ENCODE assay signal across 23 cellular contexts in genomic region chr2:216727346-216728122, GRCh38. TPM values are rescaled to one million over a fixed set of nuclear protein-coding genes. Genes with fewer than 3 reads are reported as not detected.
A peak's percentile ranks its signal among the peaks of the same experiment; 100 is the strongest.
DNase-seq lines count a peak whose midpoint lies in the region; ATAC-seq and TF ChIP-seq lines count a peak whose summit lies in the region.
"Had no signal": no experiment of that assay in that cellular context is flagged by ENCODE, and none has a peak within 500 bp of the region (broad histone marks: within the 10 kb centered on the region; RNA-seq: fewer than 3 reads in every experiment).

No MANE protein-coding gene starts in this region.

- no peak overlapping the region for H3K27ac ChIP-seq in RWPE2 (ENCODE audit: poor library complexity, severe bottlenecking)
- no peak overlapping the region for H3K27ac ChIP-seq in endodermal cell (ENCODE audit: low read depth, low read length)
- H3K27ac ChIP-seq: BLaER1, SJSA1 had no signal

- H3K36me3 ChIP-seq in RWPE2 (ENCODE audit: low read depth), result no peaks in the 10 kb centered on the region
- H3K36me3 ChIP-seq in endodermal cell (ENCODE audit: control insufficient read depth, insufficient read depth, low read length), result no peaks in the 10 kb centered on the region
- H3K36me3 ChIP-seq: BLaER1, HAP-1, SJSA1 had no signal

- no peak overlapping the region for H3K4me3 ChIP-seq in RWPE2 (ENCODE audit: severe bottlenecking)
- no peak overlapping the region for H3K4me3 ChIP-seq in endodermal cell (ENCODE audit: low read length)
- H3K4me3 ChIP-seq: BLaER1, GM12878, GM23338, HAP-1, SJSA1 had no signal

- H3K4me1 ChIP-seq in RWPE2 (ENCODE audit: insufficient read depth, poor library complexity, severe bottlenecking) (no peaks in the 10 kb centered on the region), endodermal cell (ENCODE audit: control insufficient read depth, insufficient read depth, low read length) (no peaks in the 10 kb centered on the region)
- H3K4me1 ChIP-seq: HAP-1, SJSA1 had no signal

- no peaks in the 10 kb centered on the region for H3K9me3 Mint-ChIP-seq in endodermal cell
- no peaks in the 10 kb centered on the region for H3K9me3 Mint-ChIP-seq in stimulated activated effector memory CD8-positive, alpha-beta T cell treated with anti-CD3 and anti-CD28 coated beads, Interleukin-12 subunit alpha, Interleukin-12 subunit beta, amount 100 ng/mL, for 72 hours
- no peaks in the 10 kb centered on the region for H3K9me3 Mint-ChIP-seq in natural killer cell treated with Interleukin-12 subunit alpha and Interleukin-12 subunit beta and Interleukin-15 and Interleukin-18, amount 100 ng/mL, for 72 hours
- H3K9me3 Mint-ChIP-seq: CD4-positive, alpha-beta T cell; GM23338 had no signal

- no peaks in the 10 kb centered on the region for H3K9me3 ChIP-seq in RWPE2 (ENCODE audit: severe bottlenecking)
- H3K9me3 ChIP-seq in endodermal cell (ENCODE audit: control insufficient read depth, low read length), result no peaks in the 10 kb centered on the region
- H3K9me3 ChIP-seq: BLaER1, HAP-1, SJSA1 had no signal

- H3K36me3 Mint-ChIP-seq in endodermal cell (ENCODE audit: low read depth), result no peaks in the 10 kb centered on the region
- H3K36me3 Mint-ChIP-seq in stimulated activated effector memory CD8-positive, alpha-beta T cell treated with anti-CD3 and anti-CD28 coated beads, Interleukin-12 subunit alpha, Interleukin-12 subunit beta, amount 100 ng/mL, for 72 hours, result no peaks in the 10 kb centered on the region
- H3K36me3 Mint-ChIP-seq in natural killer cell treated with Interleukin-12 subunit alpha and Interleukin-12 subunit beta and Interleukin-15 and Interleukin-18, amount 100 ng/mL, for 72 hours, result no peaks in the 10 kb centered on the region

- H3K9ac ChIP-seq in endodermal cell (ENCODE audit: extremely low read depth, low read length, poor library complexity, severe bottlenecking), result no peak overlapping the region
- H3K9ac ChIP-seq: BLaER1 had no signal

- ATAC-seq in RWPE2 (ENCODE audit: low read depth), result peak; percentile 55; the same call in 1 of the 3 replicates
- ATAC-seq in stimulated activated effector memory CD8-positive, alpha-beta T cell treated with anti-CD3 and anti-CD28 coated beads, Interleukin-12 subunit alpha, Interleukin-12 subunit beta, amount 100 ng/mL, for 72 hours, result peak; percentile 25
- ATAC-seq in natural killer cell treated with Interleukin-12 subunit alpha and Interleukin-12 subunit beta and Interleukin-15 and Interleukin-18, amount 100 ng/mL, for 72 hours, result no peak
- no peak for ATAC-seq in GM18868 (IDR thresholded peaks at IDR 0.05; ENCODE audit: unreplicated experiment)
- ATAC-seq: GM12878, GM23338, Panc1 had no signal

- TF ChIP-seq CTCF in RWPE2 (IDR thresholded peaks at IDR 0.05; ENCODE audit: poor library complexity, severe bottlenecking) (no peak), endodermal cell (conservative IDR thresholded peaks at IDR 0.05) (peak; percentile 37)

- H3K27me3 ChIP-seq in RWPE2 (ENCODE audit: insufficient read depth, poor library complexity, severe bottlenecking) (no peaks in the 10 kb centered on the region), endodermal cell (ENCODE audit: control insufficient read depth, insufficient read depth, low read length, poor library complexity, severe bottlenecking) (no peaks in the 10 kb centered on the region)
- H3K27me3 ChIP-seq: SJSA1 had no signal

- peaks cover 4% of the 10 kb centered on the region for H3K4me1 Mint-ChIP-seq in endodermal cell
- H3K4me1 Mint-ChIP-seq in stimulated activated effector memory CD8-positive, alpha-beta T cell treated with anti-CD3 and anti-CD28 coated beads, Interleukin-12 subunit alpha, Interleukin-12 subunit beta, amount 100 ng/mL, for 72 hours, result no peaks in the 10 kb centered on the region
- no peaks in the 10 kb centered on the region for H3K4me1 Mint-ChIP-seq in natural killer cell treated with Interleukin-12 subunit alpha and Interleukin-12 subunit beta and Interleukin-15 and Interleukin-18, amount 100 ng/mL, for 72 hours (ENCODE audit: low read depth in 2 of 2)
- H3K4me1 Mint-ChIP-seq: GM23338 had no signal

- no peak overlapping the region for H3K4me3 Mint-ChIP-seq in endodermal cell
- no peak overlapping the region for H3K4me3 Mint-ChIP-seq in stimulated activated effector memory CD8-positive, alpha-beta T cell treated with anti-CD3 and anti-CD28 coated beads, Interleukin-12 subunit alpha, Interleukin-12 subunit beta, amount 100 ng/mL, for 72 hours
- H3K4me3 Mint-ChIP-seq in natural killer cell treated with Interleukin-12 subunit alpha and Interleukin-12 subunit beta and Interleukin-15 and Interleukin-18, amount 100 ng/mL, for 72 hours, result no peak overlapping the region
- H3K4me3 Mint-ChIP-seq: CD4-positive, alpha-beta T cell; GM23338 had no signal

- H3K27me3 Mint-ChIP-seq in endodermal cell (ENCODE audit: insufficient read depth), result peaks cover 8% of the 10 kb centered on the region
- peaks cover 14 to 42% of the 10 kb centered on the region in 2 donors for H3K27me3 Mint-ChIP-seq in natural killer cell treated with Interleukin-12 subunit alpha and Interleukin-12 subunit beta and Interleukin-15 and Interleukin-18, amount 100 ng/mL, for 72 hours
- H3K27me3 Mint-ChIP-seq: CD4-positive, alpha-beta T cell had no signal

- DNase-seq in HPDE6-E6E7 (ENCODE audit: extremely low spot score) (peak; percentile 47), RWPE2 (ENCODE audit: low spot score) (no peak), endodermal cell (no peak), NCI-H82 treated with DMSO at 0.1 percent for 48 hours (lab: John Stamatoyannopoulos, UW; ENCODE audit: unreplicated experiment) (no peak)
- DNase-seq in stimulated activated effector memory CD8-positive, alpha-beta T cell treated with anti-CD3 and anti-CD28 coated beads, Interleukin-12 subunit alpha, Interleukin-12 subunit beta, amount 100 ng/mL, for 72 hours (ENCODE audit: low spot score in 2 of 2), result no peak
- no peak for DNase-seq in natural killer cell treated with Interleukin-12 subunit alpha and Interleukin-12 subunit beta and Interleukin-15 and Interleukin-18, amount 100 ng/mL, for 72 hours (ENCODE audit: low spot score)
- DNase-seq: CD4-positive, alpha-beta T cell; COR-L47; DMS79 treated with DMSO at 0.1 percent for 48 hours; KBM-7; NCI-H1105; NCI-H146; NCI-H2029 treated with DMSO at 0.1 percent for 48 hours; NCI-H2171; NCI-H69 had no signal

- 86 to 93% methylated on average over 6 to 8 of the region's 8 CpGs for WGBS in endodermal cell (ENCODE audit: insufficient coverage in 1 of 2, insufficient read length in 1 of 2), 2 experiments

- no peak overlapping the region for H3K27ac Mint-ChIP-seq in endodermal cell
- no peak overlapping the region for H3K27ac Mint-ChIP-seq in stimulated activated effector memory CD8-positive, alpha-beta T cell treated with anti-CD3 and anti-CD28 coated beads, Interleukin-12 subunit alpha, Interleukin-12 subunit beta, amount 100 ng/mL, for 72 hours
- H3K27ac Mint-ChIP-seq in natural killer cell treated with Interleukin-12 subunit alpha and Interleukin-12 subunit beta and Interleukin-15 and Interleukin-18, amount 100 ng/mL, for 72 hours, result no peak overlapping the region
- H3K27ac Mint-ChIP-seq: CD4-positive, alpha-beta T cell; GM23338 had no signal

RNA-seq across cellular contexts. Expression of gene IGFBP5, which starts 32.2 kb away (rescaled TPM):
- total RNA-seq in endodermal cell, result 1 to 10 TPM; 3.6 to 8.9 TPM
- 215 TPM for polyA plus RNA-seq in endodermal cell (2013, experiment 1 of 2)
- 246 TPM for polyA plus RNA-seq in endodermal cell (2013, experiment 2 of 2)
- total RNA-seq in natural killer cell treated with Interleukin-12 subunit alpha and Interleukin-12 subunit beta and Interleukin-15 and Interleukin-18, amount 100 ng/mL, for 72 hours, result under 1 TPM in 1 of 2 donors, not detected in 1; 0.08 TPM
- total RNA-seq: CD4-positive, alpha-beta T cell; HT-29 had no signal
- polyA plus RNA-seq: GM12878 had no signal

Comparison
In these comparisons a context has a peak if more than half of its experiments do, and no peak if none do; other contexts are left out.
1. ATAC-seq: peak in RWPE2 (single experiment) and stimulated activated effector memory CD8-positive, alpha-beta T cell treated with anti-CD3 and anti-CD28 coated beads, Interleukin-12 subunit alpha, Interleukin-12 subunit beta, amount 100 ng/mL, for 72 hours (single experiment); none in natural killer cell treated with Interleukin-12 subunit alpha and Interleukin-12 subunit beta and Interleukin-15 and Interleukin-18, amount 100 ng/mL, for 72 hours (0 of 2) and GM18868 (single experiment).
2. RNA of gene IGFBP5, which starts 32.2 kb away (total RNA-seq): 3.6 to 8.9 TPM in endodermal cell; 0.08 TPM in natural killer cell treated with Interleukin-12 subunit alpha and Interleukin-12 subunit beta and Interleukin-15 and Interleukin-18, amount 100 ng/mL, for 72 hours; every median in the first group is over 4 times any median in the second.